8 cellular contexts compared by ENCODE assay signal in genomic region chr5:96265487-96265886, GRCh38.
"Had no signal": no experiment of that assay in that cellular context is flagged by ENCODE, and none has a peak within 500 bp of the region (broad histone marks: within the 10 kb centered on the region; RNA-seq: fewer than 3 reads in every experiment).

No MANE protein-coding gene starts in this region.

- ATAC-seq: GM23338, HCT116 had no signal

- DNase-seq: GM23248, GOT3, H7, H9, HCEC 1CT, HFFc6 had no signal

- H3K4me1 Mint-ChIP-seq: GM23338 had no signal

- H3K27ac Mint-ChIP-seq: GM23338, H9, HFFc6 had no signal

- H3K4me3 Mint-ChIP-seq: GM23338, H9, HFFc6 had no signal
